Comparison of ENCODE assay signal across 39 cellular contexts in the genomic region with DNA sequence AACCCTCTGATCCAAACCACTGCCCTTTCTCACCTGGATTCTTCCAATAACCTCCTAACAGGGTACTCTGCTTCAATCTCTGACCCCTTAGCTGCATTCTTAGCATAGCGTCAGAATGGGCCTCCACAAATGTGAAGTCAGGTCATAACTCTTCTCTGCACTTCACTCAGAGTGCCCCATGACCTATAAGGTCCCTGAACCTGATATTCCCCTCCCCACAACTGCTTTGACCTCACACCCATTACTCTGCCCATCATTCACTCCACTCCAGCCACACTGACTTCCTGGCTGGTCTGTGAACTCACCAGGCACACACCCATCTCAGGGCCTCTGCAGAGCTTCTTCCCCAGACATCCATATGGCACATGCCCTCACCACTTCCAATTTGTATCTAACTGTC.
"Had no signal": no experiment of that assay in that cellular context is flagged by ENCODE, and none has a peak within 500 bp of the region (broad histone marks: within the 10 kb centered on the region; RNA-seq: fewer than 3 reads in every experiment).

No MANE protein-coding gene starts in this region.

- H3K27ac Mint-ChIP-seq: activated CD4-positive, alpha-beta memory T cell treated with anti-CD3 and anti-CD28 coated beads, Interleukin-2, amount 10 ng/mL, durations not matched to agents 7 days and 5 days; activated CD4-positive, alpha-beta T cell treated with anti-CD3 and anti-CD28 coated beads for 36 hours; activated CD4-positive, alpha-beta T cell treated with anti-CD3 and anti-CD28 coated beads, Interleukin-2, amount 10 ng/mL, durations not matched to agents 7 days and 5 days; activated CD8-positive, alpha-beta memory T cell treated with anti-CD3 and anti-CD28 coated beads, Interleukin-2, amount 10 ng/mL, durations not matched to agents 7 days and 5 days; activated CD8-positive, alpha-beta T cell treated with anti-CD3 and anti-CD28 coated beads, Interleukin-2, amount 10 ng/mL, durations not matched to agents 7 days and 5 days; activated naive CD4-positive, alpha-beta T cell treated with anti-CD3 and anti-CD28 coated beads, Interleukin-2, amount 10 ng/mL, durations not matched to agents 7 days and 5 days; activated naive CD4-positive, alpha-beta T cell treated with anti-CD3 and anti-CD28 coated beads, Interleukin-2, amount 50 U/mL, for 24 hours; activated naive CD8-positive, alpha-beta T cell; activated naive CD8-positive, alpha-beta T cell treated with anti-CD3 and anti-CD28 coated beads, Interleukin-2, amount 10 ng/mL, durations not matched to agents 7 days and 5 days; activated naive CD8-positive, alpha-beta T cell treated with anti-CD3 and anti-CD28 coated beads, Interleukin-2, amount 50 U/mL, for 24 hours; activated T-cell treated with anti-CD3 and anti-CD28 coated beads, Interleukin-2, amount 50 U/mL, for 24 hours; activated T-helper 2 cell treated with anti-CD3 and anti-CD28 coated beads, Interferon-gamma antibody, Interleukin-2, Interleukin-4, amounts not matched to agents 10 μg/mL and 5 μg/mL and 100 μg/mL, durations not matched to agents 14 hours and 24 hours and 36 hours; brain; T-helper 1 cell treated with Interleukin-12 subunit alpha and Interleukin-12 subunit beta and Interleukin-4 antibody, amounts not matched to agents 30 μg/mL and 1 μg/mL, for 36 hours; T-helper 2 cell treated with Interferon-gamma antibody and Interleukin-4, amounts not matched to agents 5 μg/mL and 100 μg/mL, for 36 hours had no signal

- FAIRE-seq: bronchial epithelial cell, TTC549 had no signal

- H3K36me3 Mint-ChIP-seq: activated CD8-positive, alpha-beta memory T cell treated with anti-CD3 and anti-CD28 coated beads, Interleukin-2, amount 10 ng/mL, durations not matched to agents 7 days and 5 days; activated naive CD4-positive, alpha-beta T cell treated with anti-CD3 and anti-CD28 coated beads, Interleukin-2, amount 10 ng/mL, durations not matched to agents 7 days and 5 days; activated naive CD4-positive, alpha-beta T cell treated with anti-CD3 and anti-CD28 coated beads, Interleukin-2, amount 50 U/mL, for 24 hours; activated naive CD8-positive, alpha-beta T cell; activated naive CD8-positive, alpha-beta T cell treated with anti-CD3 and anti-CD28 coated beads, Interleukin-2, amount 10 ng/mL, durations not matched to agents 7 days and 5 days; brain had no signal

- H3K4me3 ChIP-seq: ascending aorta, cardiac muscle cell had no signal

- H3K4me1 Mint-ChIP-seq: activated CD4-positive, alpha-beta memory T cell treated with anti-CD3 and anti-CD28 coated beads, Interleukin-2, amount 10 ng/mL, durations not matched to agents 7 days and 5 days; activated CD4-positive, alpha-beta T cell treated with anti-CD3 and anti-CD28 coated beads, Interleukin-2, amount 10 ng/mL, durations not matched to agents 7 days and 5 days; activated naive CD4-positive, alpha-beta T cell treated with anti-CD3 and anti-CD28 coated beads, Interleukin-2, amount 10 ng/mL, durations not matched to agents 7 days and 5 days; activated naive CD4-positive, alpha-beta T cell treated with anti-CD3 and anti-CD28 coated beads, Interleukin-2, amount 50 U/mL, for 24 hours; brain had no signal

- DNase-seq: activated CD4-positive, alpha-beta memory T cell treated with anti-CD3 and anti-CD28 coated beads, Interleukin-2, amount 10 ng/mL, durations not matched to agents 7 days and 5 days; activated CD4-positive, alpha-beta T cell treated with anti-CD3 and anti-CD28 coated beads for 1 hour; activated CD4-positive, alpha-beta T cell treated with anti-CD3 and anti-CD28 coated beads for 36 hours; activated CD4-positive, alpha-beta T cell treated with anti-CD3 and anti-CD28 coated beads for 48 hours; activated CD4-positive, alpha-beta T cell treated with anti-CD3 and anti-CD28 coated beads, Interleukin-2, amount 10 ng/mL, durations not matched to agents 7 days and 5 days; activated CD4-positive, alpha-beta T cell treated with anti-CD3 and anti-CD28 coated beads, Interleukin-2, amount 50 U/mL, for 48 hours; activated CD4-positive, CD25-positive, alpha-beta regulatory T cell; activated CD8-positive, alpha-beta memory T cell treated with anti-CD3 and anti-CD28 coated beads for 24 hours; activated CD8-positive, alpha-beta memory T cell treated with anti-CD3 and anti-CD28 coated beads, Interleukin-2, amount 10 ng/mL, durations not matched to agents 7 days and 5 days; activated CD8-positive, alpha-beta memory T cell treated with anti-CD3 and anti-CD28 coated beads, Interleukin-2, amount 50 U/mL, for 48 hours; activated CD8-positive, alpha-beta T cell treated with anti-CD3 and anti-CD28 coated beads, Interleukin-2, amount 10 ng/mL, durations not matched to agents 7 days and 5 days; activated effector memory CD4-positive, alpha-beta T cell treated with Interleukin-2 at 50 U/mL for 16 hours; activated gamma-delta T cell; activated naive CD4-positive, alpha-beta T cell treated with anti-CD3 and anti-CD28 coated beads, Interleukin-2, amount 10 ng/mL, durations not matched to agents 7 days and 5 days; activated naive CD4-positive, alpha-beta T cell treated with Interleukin-2 at 50 U/mL for 16 hours; activated naive CD8-positive, alpha-beta T cell treated with anti-CD3 and anti-CD28 coated beads, Interleukin-2, amount 10 ng/mL, durations not matched to agents 7 days and 5 days; activated naive CD8-positive, alpha-beta T cell treated with anti-CD3 and anti-CD28 coated beads, Interleukin-2, amount 50 U/mL, for 24 hours; activated T-cell treated with anti-CD3 and anti-CD28 coated beads, Interleukin-2, amount 50 U/mL, for 24 hours; activated T-cell treated with anti-CD3 and anti-CD28 coated beads, Interleukin-2, amount 50 U/mL, for 48 hours; amygdala; anterior cingulate cortex; caudate nucleus; cerebellar nuclear complex; T-helper 1 cell; T-helper 2 cell; T-helper 9 cell had no signal

- H3K9me3 Mint-ChIP-seq: activated CD4-positive, alpha-beta memory T cell treated with anti-CD3 and anti-CD28 coated beads, Interleukin-2, amount 10 ng/mL, durations not matched to agents 7 days and 5 days; activated CD4-positive, alpha-beta T cell treated with anti-CD3 and anti-CD28 coated beads, Interleukin-2, amount 10 ng/mL, durations not matched to agents 7 days and 5 days; activated naive CD4-positive, alpha-beta T cell treated with anti-CD3 and anti-CD28 coated beads, Interleukin-2, amount 10 ng/mL, durations not matched to agents 7 days and 5 days; activated naive CD4-positive, alpha-beta T cell treated with anti-CD3 and anti-CD28 coated beads, Interleukin-2, amount 50 U/mL, for 24 hours; activated naive CD8-positive, alpha-beta T cell treated with anti-CD3 and anti-CD28 coated beads, Interleukin-2, amount 10 ng/mL, durations not matched to agents 7 days and 5 days; activated naive CD8-positive, alpha-beta T cell treated with anti-CD3 and anti-CD28 coated beads, Interleukin-2, amount 50 U/mL, for 24 hours; activated T-cell treated with anti-CD3 and anti-CD28 coated beads, Interleukin-2, amount 50 U/mL, for 24 hours; activated T-helper 2 cell treated with anti-CD3 and anti-CD28 coated beads, Interferon-gamma antibody, Interleukin-2, Interleukin-4, amounts not matched to agents 10 μg/mL and 5 μg/mL and 100 μg/mL, durations not matched to agents 14 hours and 24 hours and 36 hours; brain; central memory CD8-positive, alpha-beta T cell; T-helper 1 cell treated with Interleukin-12 subunit alpha and Interleukin-12 subunit beta and Interleukin-4 antibody, amounts not matched to agents 30 μg/mL and 1 μg/mL, for 36 hours; T-helper 2 cell treated with Interferon-gamma antibody and Interleukin-4, amounts not matched to agents 5 μg/mL and 100 μg/mL, for 36 hours had no signal

- H3K4me1 ChIP-seq: ascending aorta had no signal

- H3K36me3 ChIP-seq: ascending aorta, cardiac muscle cell had no signal

- H3K27me3 Mint-ChIP-seq: activated CD4-positive, alpha-beta T cell treated with anti-CD3 and anti-CD28 coated beads for 36 hours; activated naive CD4-positive, alpha-beta T cell treated with anti-CD3 and anti-CD28 coated beads, Interleukin-2, amount 50 U/mL, for 24 hours; activated naive CD8-positive, alpha-beta T cell; activated naive CD8-positive, alpha-beta T cell treated with anti-CD3 and anti-CD28 coated beads, Interleukin-2, amount 50 U/mL, for 24 hours; activated T-cell treated with anti-CD3 and anti-CD28 coated beads, Interleukin-2, amount 50 U/mL, for 24 hours; central memory CD8-positive, alpha-beta T cell had no signal

- H3K27me3 ChIP-seq: ascending aorta had no signal

- H3K27ac ChIP-seq: ascending aorta, cardiac muscle cell, VCaP had no signal

- ATAC-seq: activated CD4-positive, alpha-beta T cell treated with anti-CD3 and anti-CD28 coated beads for 36 hours; activated CD4-positive, CD25-positive, alpha-beta regulatory T cell treated with anti-CD3 and anti-CD28 coated beads, Interleukin-2, amount 50 U/mL, for 24 hours; activated CD8-positive, alpha-beta memory T cell treated with anti-CD3 and anti-CD28 coated beads, Interleukin-2, amount 10 ng/mL, durations not matched to agents 7 days and 5 days; activated CD8-positive, alpha-beta T cell treated with anti-CD3 and anti-CD28 coated beads, Interleukin-2, amount 10 ng/mL, durations not matched to agents 7 days and 5 days; activated naive CD8-positive, alpha-beta T cell treated with anti-CD3 and anti-CD28 coated beads, Interleukin-2, amount 50 U/mL, for 24 hours had no signal

- H3K4me3 Mint-ChIP-seq: activated CD4-positive, alpha-beta memory T cell treated with anti-CD3 and anti-CD28 coated beads, Interleukin-2, amount 10 ng/mL, durations not matched to agents 7 days and 5 days; activated CD4-positive, alpha-beta T cell treated with anti-CD3 and anti-CD28 coated beads for 36 hours; activated CD4-positive, alpha-beta T cell treated with anti-CD3 and anti-CD28 coated beads, Interleukin-2, amount 10 ng/mL, durations not matched to agents 7 days and 5 days; activated CD8-positive, alpha-beta memory T cell treated with anti-CD3 and anti-CD28 coated beads, Interleukin-2, amount 10 ng/mL, durations not matched to agents 7 days and 5 days; activated CD8-positive, alpha-beta T cell treated with anti-CD3 and anti-CD28 coated beads, Interleukin-2, amount 10 ng/mL, durations not matched to agents 7 days and 5 days; activated naive CD4-positive, alpha-beta T cell treated with anti-CD3 and anti-CD28 coated beads, Interleukin-2, amount 10 ng/mL, durations not matched to agents 7 days and 5 days; activated naive CD4-positive, alpha-beta T cell treated with anti-CD3 and anti-CD28 coated beads, Interleukin-2, amount 50 U/mL, for 24 hours; activated naive CD8-positive, alpha-beta T cell; activated naive CD8-positive, alpha-beta T cell treated with anti-CD3 and anti-CD28 coated beads, Interleukin-2, amount 10 ng/mL, durations not matched to agents 7 days and 5 days; activated naive CD8-positive, alpha-beta T cell treated with anti-CD3 and anti-CD28 coated beads, Interleukin-2, amount 50 U/mL, for 24 hours; activated T-cell treated with anti-CD3 and anti-CD28 coated beads, Interleukin-2, amount 50 U/mL, for 24 hours; brain; central memory CD8-positive, alpha-beta T cell; T-helper 1 cell treated with Interleukin-12 subunit alpha and Interleukin-12 subunit beta and Interleukin-4 antibody, amounts not matched to agents 30 μg/mL and 1 μg/mL, for 36 hours; T-helper 2 cell treated with Interferon-gamma antibody and Interleukin-4, amounts not matched to agents 5 μg/mL and 100 μg/mL, for 36 hours had no signal

- H3K9me3 ChIP-seq: ascending aorta had no signal
